30 cellular contexts compared by ENCODE assay signal in the genomic region with DNA sequence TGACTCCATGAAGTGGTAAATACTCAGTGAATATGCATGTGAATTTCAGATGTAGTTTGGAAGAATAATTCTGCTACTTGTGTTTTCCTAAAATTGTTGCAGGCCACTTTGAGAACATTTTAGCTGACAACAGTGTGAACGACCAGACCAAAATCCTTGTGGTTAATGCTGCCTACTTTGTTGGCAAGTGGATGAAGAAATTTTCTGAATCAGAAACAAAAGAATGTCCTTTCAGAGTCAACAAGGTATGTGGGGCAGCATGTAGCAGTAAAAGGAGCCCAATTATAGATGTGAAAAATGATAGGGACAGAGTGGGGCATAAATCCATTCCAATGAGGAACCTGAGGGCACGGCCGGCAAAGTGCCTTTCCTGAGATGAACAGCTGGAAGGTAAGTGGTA. TPM values are rescaled to one million over a fixed set of nuclear protein-coding genes. Genes with fewer than 3 reads are reported as not detected.
"Had no signal": no experiment of that assay in that cellular context is flagged by ENCODE, and none has a peak within 500 bp of the region (broad histone marks: within the 10 kb centered on the region; RNA-seq: fewer than 3 reads in every experiment).

No MANE protein-coding gene starts in this region.

- H3K9me3 ChIP-seq: MG63 had no signal

- H3K4me1 Mint-ChIP-seq: activated naive CD4-positive, alpha-beta T cell treated with anti-CD3 and anti-CD28 coated beads, Interleukin-2, amount 50 U/mL, for 24 hours; brain; T-cell had no signal

- ATAC-seq: activated CD8-positive, alpha-beta T cell treated with anti-CD3 and anti-CD28 coated beads for 36 hours; K562; Right ventricle myocardium inferior; T-cell had no signal

- H3K36me3 Mint-ChIP-seq: activated naive CD4-positive, alpha-beta T cell treated with anti-CD3 and anti-CD28 coated beads, Interleukin-2, amount 50 U/mL, for 24 hours; brain; T-cell had no signal

- H3K27ac Mint-ChIP-seq: activated CD8-positive, alpha-beta T cell treated with anti-CD3 and anti-CD28 coated beads for 36 hours; activated naive CD4-positive, alpha-beta T cell treated with anti-CD3 and anti-CD28 coated beads, Interleukin-2, amount 50 U/mL, for 24 hours; brain; T-cell had no signal

- H3K9me3 Mint-ChIP-seq: activated CD8-positive, alpha-beta T cell treated with anti-CD3 and anti-CD28 coated beads for 36 hours; activated naive CD4-positive, alpha-beta T cell treated with anti-CD3 and anti-CD28 coated beads, Interleukin-2, amount 50 U/mL, for 24 hours; brain; T-cell had no signal

- H3K27me3 ChIP-seq: cardiac muscle cell, MG63 had no signal

- H3K36me3 ChIP-seq: cardiac muscle cell had no signal

- DNase-seq: activated CD4-positive, CD25-positive, alpha-beta regulatory T cell; activated CD8-positive, alpha-beta memory T cell treated with anti-CD3 and anti-CD28 coated beads, Interleukin-2, amount 50 U/mL, for 4 hours; activated CD8-positive, alpha-beta T cell treated with anti-CD3 and anti-CD28 coated beads for 36 hours; activated T-cell treated with anti-CD3 and anti-CD28 coated beads, Interleukin-2, amount 50 U/mL, for 1 hour; amygdala; Kasumi-1; MG63; MV-4-11; NCI-H1092 treated with DMSO at 0.1 percent for 48 hours; NCI-H1417 treated with DMSO at 0.1 percent for 48 hours; NCI-H1694; NCI-H2029; NCI-H2107; NCI-H2171 treated with DMSO at 0.1 percent for 48 hours; NCI-H226; NCI-H510A; NCI-H526 treated with DMSO at 0.1 percent for 48 hours; NCI-H82; T-cell; T-helper 2 cell had no signal

- H3K4me3 ChIP-seq: cardiac muscle cell, K562, MG63, SK-N-MC had no signal

- H3K27ac ChIP-seq: cardiac muscle cell, SK-N-MC, VCaP had no signal

- H3K4me3 Mint-ChIP-seq: activated CD8-positive, alpha-beta T cell treated with anti-CD3 and anti-CD28 coated beads for 36 hours; activated naive CD4-positive, alpha-beta T cell treated with anti-CD3 and anti-CD28 coated beads, Interleukin-2, amount 50 U/mL, for 24 hours; brain; T-cell had no signal

RNA-seq across cellular contexts. Expression of a gene that starts 16.1 kb away (rescaled TPM):
- total RNA-seq: activated CD8-positive, alpha-beta T cell treated with anti-CD3 and anti-CD28 coated beads for 36 hours; astrocyte; cardiac muscle cell; OCI-LY7; Right ventricle myocardium inferior; RPMI7951; T-cell had no signal

RNA-seq across cellular contexts. Expression of a gene that starts 49.3 kb away (rescaled TPM):
- total RNA-seq: activated CD8-positive, alpha-beta T cell treated with anti-CD3 and anti-CD28 coated beads for 36 hours; astrocyte; cardiac muscle cell; K562; OCI-LY7; Right ventricle myocardium inferior; RPMI7951; T-cell had no signal
